In the genomic region with DNA sequence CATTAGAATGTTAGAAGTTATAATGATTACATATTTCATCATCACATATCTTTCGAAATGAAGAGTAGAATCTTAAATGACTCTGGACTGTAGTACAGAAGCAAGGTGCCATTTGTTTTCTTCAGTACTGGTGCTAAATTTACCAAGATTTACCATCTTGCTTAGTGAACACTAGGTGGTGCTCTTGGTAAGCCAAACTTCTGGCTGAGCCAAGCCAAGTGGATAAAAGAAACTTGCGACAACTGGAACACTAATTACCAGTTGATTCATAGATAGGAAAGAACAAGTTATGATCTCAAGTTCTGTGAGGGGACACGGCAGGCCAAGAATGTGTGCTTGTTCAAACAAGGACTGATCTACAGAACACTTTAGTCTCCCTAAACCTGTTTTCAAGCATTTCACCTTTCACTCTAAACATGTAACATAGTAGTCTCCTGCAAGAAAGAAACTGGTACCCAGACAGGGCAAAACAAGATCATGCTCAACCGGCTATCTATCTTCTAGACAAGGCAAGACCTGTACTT, we compare ENCODE assay signal across 8 cellular contexts. TPM values are rescaled to one million over a fixed set of nuclear protein-coding genes. Genes with fewer than 3 reads are reported as not detected.
DNase-seq lines count a peak whose midpoint lies in the region; ATAC-seq, FAIRE-seq and TF ChIP-seq lines count a peak whose summit lies in the region.

No MANE protein-coding gene starts in this region.

- no peaks in the 10 kb centered on the region for H3K79me1 ChIP-seq in H9 (ENCODE audit: insufficient read depth, low read depth, low read length, poor library complexity, severe bottlenecking)

- no peaks in the 10 kb centered on the region for H3F3A ChIP-seq in Loucy (ENCODE audit: low read depth)

- CTCF ChIA-PET in A549 (lab: Yijun Ruan, JAX): interaction anchor here (0.6 to 6.5 kb wide), 56 partner anchors 8 to 270 kb away, joined by 3 to 54 read pairs (median 4); a partner anchor contains a TSS

- H3K9ac ChIP-seq in H9 (ENCODE audit: extremely low read depth, insufficient read length, low read length): no peak overlapping the region
- H3K9ac ChIP-seq in Loucy (ENCODE audit: low read depth, low read length, poor library complexity, severe bottlenecking): no peak overlapping the region

- H3K36me3 ChIP-seq in Loucy (ENCODE audit: insufficient read depth, low read length): peaks cover 6% of the 10 kb centered on the region; the same call in 1 of the 2 replicates

- H2AFZ ChIP-seq in H9 (ENCODE audit: low read length): no peak overlapping the region
- no peak overlapping the region for H2AFZ ChIP-seq in Loucy (ENCODE audit: low read length)

- peak; percentile 95 to 96 for TF ChIP-seq RAD21 in A549 (conservative IDR thresholded peaks at IDR 0.05 in 1 of 2, IDR thresholded peaks at IDR 0.05 in 1 of 2)

- no peak overlapping the region for H2BK12ac ChIP-seq in H9 (ENCODE audit: insufficient read length, low read depth, low read length)

- no peak overlapping the region for H3T11ph ChIP-seq in H9 (ENCODE audit: low read length)

- H2BK15ac ChIP-seq in H9 (ENCODE audit: low read depth, low read length): no peak overlapping the region

- peaks cover 0 to 8% (median 2%) of the 10 kb centered on the region in 3 experiments; a peak in 5 of 7 replicates for H3K36me3 Mint-ChIP-seq in H9 (ENCODE audit: insufficient read depth in 1 of 3, low read depth in 3 of 3)

- no peak overlapping the region for H2AK5ac ChIP-seq in H9 (ENCODE audit: insufficient read length, low read length)

- H4K20me1 ChIP-seq in H9 (ENCODE audit: control insufficient read depth, insufficient read depth, insufficient read length) (no peaks in the 10 kb centered on the region), Loucy (ENCODE audit: insufficient read depth, low read length, poor library complexity, severe bottlenecking) (no peaks in the 10 kb centered on the region)

- no peak overlapping the region for H3K4me3 Mint-ChIP-seq in H9

- POLR2A ChIA-PET in A549 (lab: Yijun Ruan, JAX): interaction anchor here (0.7 to 1.7 kb wide), 3 partner anchors 170 to 1852 kb away, joined by 3 to 5 read pairs (median 5); no protein-coding TSS in a partner anchor

- H2BK120ac ChIP-seq in H9 (ENCODE audit: low read depth, low read length, poor library complexity, severe bottlenecking): no peak overlapping the region

- FAIRE-seq in A549 (lab: Jason Lieb, UNC): peak; percentile 65

- H3K27ac ChIP-seq in A549: peak overlapping the region; percentile 37 to 69; a peak in 5 of 6 replicates
- H3K27ac ChIP-seq in H9 (ENCODE audit: insufficient read length, low read depth, low read length): no peak overlapping the region

- H3K27me3 ChIP-seq in H9 (ENCODE audit: insufficient read depth, low read length): no peaks in the 10 kb centered on the region
- no peaks in the 10 kb centered on the region for H3K27me3 ChIP-seq in Loucy (ENCODE audit: insufficient read depth, low read length, poor library complexity, severe bottlenecking)

- H3K4ac ChIP-seq in H9 (ENCODE audit: low read depth, low read length): no peak overlapping the region

- no peaks in the 10 kb centered on the region for H3K4me1 Mint-ChIP-seq in H9

- no peak overlapping the region for H3K23ac ChIP-seq in H9 (ENCODE audit: insufficient read length, low read depth, low read length)

- no peak overlapping the region for H2BK20ac ChIP-seq in H9 (ENCODE audit: low read depth, low read length, poor library complexity, severe bottlenecking)

- H3K27me3 Mint-ChIP-seq in H9 (ENCODE audit: low read depth): no peaks in the 10 kb centered on the region

- no peaks in the 10 kb centered on the region for H3K9me3 ChIP-seq in A549
- H3K9me3 ChIP-seq in H9 (ENCODE audit: control insufficient read depth, low read depth, low read length): no peaks in the 10 kb centered on the region
- H3K9me3 ChIP-seq in Loucy (ENCODE audit: insufficient read depth, low read depth, low read length): no peaks in the 10 kb centered on the region

- H4K5ac ChIP-seq in H9 (ENCODE audit: insufficient read length, low read depth, low read length): no peak overlapping the region

- H3K4me3 ChIP-seq in A549: no peak overlapping the region
- no peak overlapping the region for H3K4me3 ChIP-seq in Loucy (ENCODE audit: low read length, poor library complexity, severe bottlenecking)

- H3K14ac ChIP-seq in H9 (ENCODE audit: insufficient read depth, low read length): no peak overlapping the region

- H4K8ac ChIP-seq in H9 (replicated peaks; ENCODE audit: insufficient read length, low read depth, low read length): no peak overlapping the region

- H3K9me3 Mint-ChIP-seq in H9: no peaks in the 10 kb centered on the region

- H2BK5ac ChIP-seq in H9 (ENCODE audit: insufficient read length, low read length): no peak overlapping the region

- under 1% methylated on average over 4 of the region's 4 CpGs for WGBS in A549 (ENCODE audit: missing lambda C conversion rate)
- WGBS in H9 (ENCODE audit: extremely low coverage, insufficient read length, low lambda C conversion rate): no CpG with 5 or more reads among the region's 4 CpGs

- TF ChIP-seq EP300 in A549 (IDR thresholded peaks at IDR 0.05): no peak

- no peaks in the 10 kb centered on the region for H3K79me2 ChIP-seq in H9 (ENCODE audit: insufficient read depth, low read length)
- H3K79me2 ChIP-seq in Loucy (ENCODE audit: insufficient read depth, low read length): no peaks in the 10 kb centered on the region

- H3K23me2 ChIP-seq in H9 (ENCODE audit: insufficient read length, low read depth, low read length, poor library complexity, severe bottlenecking): no peaks in the 10 kb centered on the region

- H3K4me1 ChIP-seq in A549: peaks cover 38% of the 10 kb centered on the region
- no peaks in the 10 kb centered on the region for H3K4me1 ChIP-seq in H9 (ENCODE audit: insufficient read depth, low read length)
- no peaks in the 10 kb centered on the region for H3K4me1 ChIP-seq in Loucy (ENCODE audit: insufficient read depth, low read length, poor library complexity, severe bottlenecking)

- no peaks in the 10 kb centered on the region for H3K9me2 ChIP-seq in Loucy (replicated peaks; ENCODE audit: low read depth, low read length)

- no peak overlapping the region for H3K18ac ChIP-seq in H9 (ENCODE audit: insufficient read length, low read depth, low read length)

- TF ChIP-seq POLR2A in A549 (IDR thresholded peaks at IDR 0.05; ENCODE audit: low read length): no peak

- peak overlapping the region; percentile 56 for H3K4me2 ChIP-seq in A549
- no peak overlapping the region for H3K4me2 ChIP-seq in H9 (ENCODE audit: insufficient read depth, insufficient read length, low read length)
- H3K4me2 ChIP-seq in Loucy (ENCODE audit: low read depth, low read length, poor library complexity, severe bottlenecking): no peak overlapping the region

- H3K56ac ChIP-seq in H9 (ENCODE audit: insufficient read length, low read depth, low read length): no peak overlapping the region

- DNase-seq in A549 (ENCODE audit: low read depth in 1 of 2, low spot score in 1 of 2) (peak; percentile 52 to 73), GM04503 (ENCODE audit: low read depth) (peak; percentile 34), H9 (no peak), RKO (ENCODE audit: low spot score) (peak; percentile 90), brain pericyte (ENCODE audit: low read depth, low spot score) (peak; percentile 18), inferior parietal cortex (ENCODE audit: extremely low spot score) (peak; percentile 80)
- peak; percentile 26 for DNase-seq in stimulated activated CD4-positive, alpha-beta T cell treated with anti-CD3 and anti-CD28 coated beads, Interleukin-2, amount 100 ng/mL, for 4 hours (ENCODE audit: low read depth)

- H4K91ac ChIP-seq in H9 (ENCODE audit: insufficient read length, low read depth, low read length): no peak overlapping the region

- no peak overlapping the region; a peak in 1 of 7 replicates for H3K27ac Mint-ChIP-seq in H9

- peak; percentile 92 for TF ChIP-seq CTCF in A549 (IDR thresholded peaks at IDR 0.05)
- peak; percentile 86 for TF ChIP-seq CTCF in H9 (conservative IDR thresholded peaks at IDR 0.05)
- peak; percentile 84 for TF ChIP-seq CTCF in Loucy (conservative IDR thresholded peaks at IDR 0.05; ENCODE audit: low read length)

- ATAC-seq in A549: peak; percentile 85 to 86

TF ChIP-seq in A549, 52 proteins besides CTCF, POLR2A, EP300 and RAD21 (continues in another document):
- TF ChIP-seq, protein P1, sequence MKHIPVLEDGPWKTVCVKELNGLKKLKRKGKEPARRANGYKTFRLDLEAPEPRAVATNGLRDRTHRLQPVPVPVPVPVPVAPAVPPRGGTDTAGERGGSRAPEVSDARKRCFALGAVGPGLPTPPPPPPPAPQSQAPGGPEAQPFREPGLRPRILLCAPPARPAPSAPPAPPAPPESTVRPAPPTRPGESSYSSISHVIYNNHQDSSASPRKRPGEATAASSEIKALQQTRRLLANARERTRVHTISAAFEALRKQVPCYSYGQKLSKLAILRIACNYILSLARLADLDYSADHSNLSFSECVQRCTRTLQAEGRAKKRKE (CRISPR knock-in tag; IDR thresholded peaks at IDR 0.05; ENCODE audit: low read depth): no peak
- TF ChIP-seq FOXS1 (CRISPR knock-in tag; IDR thresholded peaks at IDR 0.05) (no peak), CHD2 (IDR thresholded peaks at IDR 0.05; ENCODE audit: low read length, partially characterized antibody) (no peak), POLR2AphosphoS2 (conservative IDR thresholded peaks at IDR 0.05; ENCODE audit: low read length) (no peak; the same call in 1 of the 2 replicates), MYC (IDR thresholded peaks at IDR 0.05; ENCODE audit: borderline replicate concordance, low read length) (no peak)

RNA-seq across cellular contexts. Expression of a gene that starts 19.8 kb away (rescaled TPM):
- polyA plus RNA-seq in A549 (2011; rRNA removed) (17.9 and 21.0 TPM in 2 replicates), A549 (2017; fragmentation: RNase III; extraction: RNeasy Plus Mini Kit Qiagen cat#74134 plus additional on column Dnase treatment) (14.0 to 16.0 TPM (median 14.4 TPM) in 3 replicates)
- polyA plus RNA-seq in A549 (2012; cell fraction: cytosol; rRNA removed): 13.4 and 18.0 TPM in 2 replicates
- polyA plus RNA-seq in A549 (2012; cell fraction: nucleus; rRNA removed): 11.7 and 15.3 TPM in 2 replicates
- polyA minus RNA-seq in A549 (2011; rRNA and poly(A)+ RNA removed): 29.9 and 31.7 TPM in 2 replicates
- total RNA-seq in H9 (2021): 14.8 and 15.3 TPM in 2 replicates

RNA-seq across cellular contexts. Expression of a gene that starts 20.2 kb away (rescaled TPM):
- 7.6 and 7.7 TPM in 2 replicates for polyA plus RNA-seq in A549 (2011; rRNA removed)
- 2.1 and 2.3 TPM in 2 replicates for polyA plus RNA-seq in A549 (2012; cell fraction: cytosol; rRNA removed)
- polyA plus RNA-seq in A549 (2012; cell fraction: nucleus; rRNA removed): 2.8 and 3.6 TPM in 2 replicates
- polyA plus RNA-seq in A549 (2017; fragmentation: RNase III; extraction: RNeasy Plus Mini Kit Qiagen cat#74134 plus additional on column Dnase treatment): 8.9 to 10.1 TPM (median 9.8 TPM) in 3 replicates
- polyA minus RNA-seq in A549 (2011; rRNA and poly(A)+ RNA removed): 12.8 and 13.1 TPM in 2 replicates
- total RNA-seq in H9 (2021): 10.5 and 10.8 TPM in 2 replicates
